8 cellular contexts compared by ENCODE assay signal in the genomic region with DNA sequence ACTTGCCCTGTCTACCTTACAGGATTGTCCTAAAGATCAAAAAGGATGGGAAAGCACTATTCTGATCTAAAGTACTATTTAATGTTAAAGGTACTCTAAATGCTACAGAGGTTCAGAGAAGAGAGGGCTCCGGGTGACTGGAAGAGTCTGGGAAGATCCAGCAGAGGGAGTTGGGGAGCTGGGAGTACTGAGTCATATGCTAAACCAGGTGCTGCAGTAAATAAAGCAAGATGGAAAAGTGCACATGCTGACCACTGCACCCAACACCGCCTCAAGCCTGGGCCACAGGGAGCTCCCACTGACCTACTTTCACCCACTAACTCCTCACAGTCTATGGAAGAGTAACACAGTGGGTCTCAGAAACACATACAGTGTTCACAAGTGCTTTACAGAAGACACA. TPM values are rescaled to one million over a fixed set of nuclear protein-coding genes. Genes with fewer than 3 reads are reported as not detected.
DNase-seq lines count a peak whose midpoint lies in the region; TF ChIP-seq lines count a peak whose summit lies in the region.

No MANE protein-coding gene starts in this region.

- H4K20me1 ChIP-seq in Karpas-422 (ENCODE audit: insufficient read depth, low read depth, low read length): no peaks in the 10 kb centered on the region

- H3K4me1 ChIP-seq in Karpas-422 (ENCODE audit: low read length): peaks cover 47% of the 10 kb centered on the region

- H2AFZ ChIP-seq in Karpas-422 (ENCODE audit: low read length): peak overlapping the region; percentile 60; the same call in 1 of the 2 replicates

- no peaks in the 10 kb centered on the region for H3K79me2 ChIP-seq in Karpas-422 (ENCODE audit: low read length)

- no peaks in the 10 kb centered on the region for H3K9me2 ChIP-seq in Karpas-422 (replicated peaks; ENCODE audit: insufficient read depth, low read length)

- H3K4me3 ChIP-seq in Karpas-422 (ENCODE audit: low read length) (peak overlapping the region; percentile 29; the same call in 1 of the 2 replicates), brain microvascular endothelial cell (ENCODE audit: low read depth, low read length) (no peak overlapping the region)

- peaks cover 45% of the 10 kb centered on the region for H3K4me1 Mint-ChIP-seq in nephron

- peak overlapping the region; percentile 56 for H3K9ac ChIP-seq in Karpas-422 (ENCODE audit: low read length)

- H3K27me3 ChIP-seq in Karpas-422 (ENCODE audit: low read length) (no peaks in the 10 kb centered on the region), brain microvascular endothelial cell (replicated peaks) (no peaks in the 10 kb centered on the region)

- H3K4me2 ChIP-seq in Karpas-422 (ENCODE audit: low read depth, low read length, poor library complexity, severe bottlenecking): peak overlapping the region; percentile 67

- H3K36me3 Mint-ChIP-seq in nephron (ENCODE audit: low read depth): peaks cover 83% of the 10 kb centered on the region

- in situ Hi-C loops in brain microvascular endothelial cell (cut with HindIII; ENCODE audit: low pct_ligation_motif_present, low sequenced_read_pairs): no loop called here

- DNase-seq in Daoy (ENCODE audit: low read depth) (peak; percentile 54), Karpas-422 (peak; percentile 62), brain microvascular endothelial cell (peak; percentile 24), hypothalamus (lab: John Stamatoyannopoulos, UW) (no peak), amniotic stem cell (lab: John Stamatoyannopoulos, UW) (no peak)
- no peak for DNase-seq in activated CD8-positive, alpha-beta memory T cell treated with anti-CD3 and anti-CD28 coated beads for 24 hours
- no peak for DNase-seq in stimulated activated CD8-positive, alpha-beta memory T cell treated with anti-CD3 and anti-CD28 coated beads, Interleukin-4, amount 100 ng/mL, for 48 hours

- no peaks in the 10 kb centered on the region for H3K9me3 ChIP-seq in Karpas-422 (ENCODE audit: low read length)

- H3K27ac Mint-ChIP-seq in nephron: peak overlapping the region in 2 of 3 experiments; percentile 46 to 56

- no peaks in the 10 kb centered on the region for H3K36me3 ChIP-seq in Karpas-422 (ENCODE audit: insufficient read depth, low read length)
- no peaks in the 10 kb centered on the region for H3K36me3 ChIP-seq in brain microvascular endothelial cell (replicated peaks)

- peaks cover 3% of the 10 kb centered on the region for H3K27me3 Mint-ChIP-seq in nephron (ENCODE audit: low read depth)

- H3K9me3 Mint-ChIP-seq in nephron: no peaks in the 10 kb centered on the region

- no peak overlapping the region for H3K4me3 Mint-ChIP-seq in nephron

- peak; percentile 76 for TF ChIP-seq CTCF in brain microvascular endothelial cell (IDR thresholded peaks at IDR 0.05; ENCODE audit: low read depth, low read length, missing control alignments)
- peak; percentile 18 to 26 (median 26) for TF ChIP-seq CTCF in nephron (IDR thresholded peaks at IDR 0.05; ENCODE audit: unreplicated experiment in 3 of 3)

- H3K27ac ChIP-seq in Karpas-422 (ENCODE audit: low read length) (peak overlapping the region; percentile 87), brain microvascular endothelial cell (no peak overlapping the region)

RNA-seq across cellular contexts. Expression of a gene that starts 49.3 kb away (rescaled TPM):
- 8.0 and 10.7 TPM in 2 replicates for total RNA-seq in Daoy (2014; rRNA removed; shearing (Covaris generic))
- 0.52 and 0.69 TPM in 2 replicates for total RNA-seq in Karpas-422 (2014; rRNA removed; shearing (Covaris generic); ENCODE audit: low replicate concordance)

Comparison
In these comparisons a context has a peak if more than half of its experiments do, and no peak if none do; other contexts are left out.
1. DNase-seq: peak in Daoy (single experiment), Karpas-422 (single experiment) and brain microvascular endothelial cell (single experiment); none in activated CD8-positive, alpha-beta memory T cell treated with anti-CD3 and anti-CD28 coated beads for 24 hours (single experiment), hypothalamus (0 of 51), stimulated activated CD8-positive, alpha-beta memory T cell treated with anti-CD3 and anti-CD28 coated beads, Interleukin-4, amount 100 ng/mL, for 48 hours (single experiment) and amniotic stem cell (single experiment).